ENCODE assay signal across 23 cellular contexts in the genomic region with DNA sequence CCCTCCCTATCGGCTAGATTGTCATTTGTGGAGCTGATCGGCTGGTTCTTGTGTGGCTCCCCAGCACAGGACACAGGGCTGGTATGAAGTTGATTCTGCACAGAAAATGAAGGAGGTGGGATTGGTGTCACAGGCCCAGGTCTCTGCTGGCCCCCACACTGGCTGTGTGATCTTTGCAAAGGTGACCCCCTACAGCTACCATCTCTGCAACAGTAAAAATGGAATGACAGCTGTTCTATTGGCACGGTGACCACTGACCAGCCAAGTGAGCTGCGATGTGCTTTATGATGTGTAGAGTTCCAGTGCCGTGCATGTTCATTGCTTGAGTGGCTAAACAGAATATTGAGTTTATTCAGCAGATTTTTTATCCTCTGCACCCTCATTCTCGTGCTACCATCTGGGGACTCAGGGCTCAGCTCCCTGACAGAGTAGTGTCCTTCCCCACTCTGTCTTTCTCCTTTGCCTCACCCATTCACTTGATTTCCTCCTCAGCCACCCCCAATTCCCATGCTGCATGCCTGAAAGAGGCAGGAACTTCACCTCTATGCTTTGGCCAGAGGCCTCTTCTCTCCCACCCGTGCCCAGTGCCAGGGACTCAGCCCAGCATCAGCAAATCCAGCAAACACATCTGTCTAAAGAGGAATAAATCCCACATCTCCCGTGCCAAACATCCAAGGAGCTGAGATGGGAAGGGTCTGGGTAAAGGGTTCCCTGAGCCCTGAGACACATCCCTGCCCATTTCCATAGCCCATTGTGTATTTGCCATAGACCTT. TPM values are rescaled to one million over a fixed set of nuclear protein-coding genes. Genes with fewer than 3 reads are reported as not detected.
DNase-seq lines count a peak whose midpoint lies in the region; ATAC-seq, FAIRE-seq and TF ChIP-seq lines count a peak whose summit lies in the region.
"Had no signal": no experiment of that assay in that cellular context is flagged by ENCODE, and none has a peak within 500 bp of the region (broad histone marks: within the 10 kb centered on the region; RNA-seq: fewer than 3 reads in every experiment).

No MANE protein-coding gene starts in this region.

- no peaks in the 10 kb centered on the region; a peak in 1 of 5 replicates for H3K9me3 Mint-ChIP-seq in H9
- H3K9me3 Mint-ChIP-seq: CD14-positive monocyte had no signal

- H3K9me3 ChIP-seq in H9 (ENCODE audit: control insufficient read depth, low read depth, low read length) (no peaks in the 10 kb centered on the region), spleen (no peaks in the 10 kb centered on the region)
- H3K9me3 ChIP-seq: A549 had no signal

- no CpG with 5 or more reads among the region's 8 CpGs for WGBS in H9 (ENCODE audit: extremely low coverage, insufficient read length, low lambda C conversion rate)
- WGBS in spleen, 5 donors: 69 to 88% (median 79%) methylated on average over 8 of the region's 8 CpGs

- ATAC-seq in GM21390 (IDR thresholded peaks at IDR 0.05; ENCODE audit: unreplicated experiment): no peak
- ATAC-seq: A549 had no signal

- H3K4me1 Mint-ChIP-seq in H9: peaks cover under 1 to 17% of the 10 kb centered on the region in 2 experiments; a peak in 3 of 4 replicates
- H3K4me1 Mint-ChIP-seq: B cell, CD14-positive monocyte had no signal

- peaks cover 0 to 7% (median 3%) of the 10 kb centered on the region in 3 experiments; a peak in 1 of 7 replicates for H3K36me3 Mint-ChIP-seq in H9 (ENCODE audit: insufficient read depth in 1 of 3, low read depth in 3 of 3)
- H3K36me3 Mint-ChIP-seq: CD14-positive monocyte had no signal

- no peak overlapping the region; the same call in 1 of the 2 replicates for H3K14ac ChIP-seq in H9 (ENCODE audit: insufficient read depth, low read length)

- H3K27me3 Mint-ChIP-seq in H9 (ENCODE audit: low read depth): no peaks in the 10 kb centered on the region

- no peak overlapping the region for H2AK5ac ChIP-seq in H9 (ENCODE audit: insufficient read length, low read length)

- H4K5ac ChIP-seq in H9 (ENCODE audit: insufficient read length, low read depth, low read length): no peak overlapping the region

- no peak for TF ChIP-seq POLR2A in spleen (IDR thresholded peaks at IDR 0.05)

- H2BK15ac ChIP-seq in H9 (ENCODE audit: low read depth, low read length): no peak overlapping the region

- H3K4me2 ChIP-seq in H9 (ENCODE audit: insufficient read depth, insufficient read length, low read length): no peak overlapping the region
- H3K4me2 ChIP-seq: A549, KMS-11, PC-9 had no signal

- no peaks in the 10 kb centered on the region for H3K79me1 ChIP-seq in H9 (ENCODE audit: insufficient read depth, low read depth, low read length, poor library complexity, severe bottlenecking)

- H3K27ac Mint-ChIP-seq in H9: no peak overlapping the region
- H3K27ac Mint-ChIP-seq: B cell, CD14-positive monocyte had no signal

- no peak overlapping the region for H2AFZ ChIP-seq in H9 (ENCODE audit: low read length)
- H2AFZ ChIP-seq: PC-9 had no signal

- FAIRE-seq in bronchial epithelial cell (lab: Jason Lieb, UNC): peak; percentile 89
- FAIRE-seq in RCC 7860 (lab: Jason Lieb, UNC): no peak
- FAIRE-seq: A549, D721Med, HTR-8/SVneo had no signal

- no peak overlapping the region for H2BK20ac ChIP-seq in H9 (ENCODE audit: low read depth, low read length, poor library complexity, severe bottlenecking)

- no peak overlapping the region for H2BK5ac ChIP-seq in H9 (ENCODE audit: insufficient read length, low read length)

- H3K4me1 ChIP-seq in H9 (ENCODE audit: insufficient read depth, low read length): no peaks in the 10 kb centered on the region
- no peaks in the 10 kb centered on the region for H3K4me1 ChIP-seq in spleen
- H3K4me1 ChIP-seq: A549 had no signal

- no peak overlapping the region for H3K23ac ChIP-seq in H9 (ENCODE audit: insufficient read length, low read depth, low read length)

- no peak overlapping the region for H4K91ac ChIP-seq in H9 (ENCODE audit: insufficient read length, low read depth, low read length)

- H3T11ph ChIP-seq in H9 (ENCODE audit: low read length): no peak overlapping the region

- intact Hi-C loops in spleen (cut with DNase I; ENCODE audit: low total_unique reads): no loop called here

- H3K27me3 ChIP-seq in H9 (ENCODE audit: insufficient read depth, low read length) (no peaks in the 10 kb centered on the region), bronchial epithelial cell (ENCODE audit: control insufficient read depth, insufficient read depth, low read length) (peaks cover 3% of the 10 kb centered on the region), spleen (replicated peaks in 1 of 7) (peaks cover 0 to 63% (median 0%) of the 10 kb centered on the region in 7 donors)

- H3K23me2 ChIP-seq in H9 (ENCODE audit: insufficient read length, low read depth, low read length, poor library complexity, severe bottlenecking): no peaks in the 10 kb centered on the region

- no peak overlapping the region for H3K27ac ChIP-seq in H9 (ENCODE audit: insufficient read length, low read depth, low read length)
- H3K27ac ChIP-seq in spleen: no peak overlapping the region
- H3K27ac ChIP-seq: A549, KMS-11, PC-9, RWPE1 had no signal

- H2BK120ac ChIP-seq in H9 (ENCODE audit: low read depth, low read length, poor library complexity, severe bottlenecking): no peak overlapping the region

- H3K79me2 ChIP-seq in H9 (ENCODE audit: insufficient read depth, low read length): no peaks in the 10 kb centered on the region

- H3K4ac ChIP-seq in H9 (ENCODE audit: low read depth, low read length): no peak overlapping the region

- no peak overlapping the region for H3K56ac ChIP-seq in H9 (ENCODE audit: insufficient read length, low read depth, low read length)

- H3K4me3 Mint-ChIP-seq in H9: no peak overlapping the region
- H3K4me3 Mint-ChIP-seq: B cell, CD14-positive monocyte had no signal

- H3K4me3 ChIP-seq in bronchial epithelial cell (ENCODE audit: low read depth, low read length) (no peak overlapping the region), spleen (no peak overlapping the region)
- H3K4me3 ChIP-seq: A549, PC-9 had no signal

- H3K36me3 ChIP-seq in bronchial epithelial cell (ENCODE audit: control insufficient read depth, insufficient read depth, low read length) (no peaks in the 10 kb centered on the region), spleen (no peaks in the 10 kb centered on the region)

- H3K9ac ChIP-seq in H9 (ENCODE audit: extremely low read depth, insufficient read length, low read length): no peak overlapping the region
- H3K9ac ChIP-seq: KMS-11 had no signal

- TF ChIP-seq CTCF in H9 (conservative IDR thresholded peaks at IDR 0.05) (no peak), bronchial epithelial cell (IDR thresholded peaks at IDR 0.05; ENCODE audit: insufficient read depth, low read length, severe bottlenecking) (no peak), spleen (IDR thresholded peaks at IDR 0.05 in 8 of 11, conservative IDR thresholded peaks at IDR 0.05 in 3 of 11) (no peak)

- no peak overlapping the region for H2BK12ac ChIP-seq in H9 (ENCODE audit: insufficient read length, low read depth, low read length)

- H4K20me1 ChIP-seq in H9 (ENCODE audit: control insufficient read depth, insufficient read depth, insufficient read length): no peaks in the 10 kb centered on the region

- peak; percentile 16 for DNase-seq in H9
- no peak for DNase-seq in bronchial epithelial cell (ENCODE audit: low read depth)
- peak; percentile 32 for DNase-seq in left kidney (ENCODE audit: low read depth, low spot score)
- peak; percentile 16 for DNase-seq in spleen
- no peak for DNase-seq in NCI-H526 treated with DMSO at 0.1 percent for 48 hours (lab: John Stamatoyannopoulos, UW)
- DNase-seq in RCC 7860 (ENCODE audit: low spot score): no peak
- DNase-seq: DMS53, GF-D8, NCI-H1092 treated with DMSO at 0.1 percent for 48 hours, NCI-H146, NCI-H2029, NCI-H2227 treated with DMSO at 0.1 percent for 48 hours, NCI-H510A, NCI-H748 treated with DMSO at 0.1 percent for 48 hours, PC-9 had no signal

- H3K18ac ChIP-seq in H9 (ENCODE audit: insufficient read length, low read depth, low read length): no peak overlapping the region

- no peak overlapping the region for H4K8ac ChIP-seq in H9 (replicated peaks; ENCODE audit: insufficient read length, low read depth, low read length)

RNA-seq across cellular contexts. Expression of a gene that starts 21.2 kb away (rescaled TPM):
- total RNA-seq in H9 (2021): 5.7 and 7.7 TPM in 2 replicates
- 0.64 and 1.1 TPM in 2 replicates for total RNA-seq in bronchial epithelial cell
- total RNA-seq in spleen: 10 to 100 TPM in 4 of 7 donors, 1 to 10 TPM in 3; 3.0 to 16.4 (median 10.2) TPM
- 1 to 10 TPM; 1.8 to 3.5 (median 1.8) TPM for polyA plus RNA-seq in spleen
- total RNA-seq: PC-9 had no signal
- polyA plus RNA-seq: CD14-positive monocyte had no signal

Comparison
In these comparisons a context has a peak if more than half of its experiments do, and no peak if none do; other contexts are left out.
1. DNase-seq: peak in H9 (single experiment), left kidney (single experiment) and spleen (single experiment); none in bronchial epithelial cell (single experiment), NCI-H526 treated with DMSO at 0.1 percent for 48 hours (single experiment) and RCC 7860 (single experiment).